17 cellular contexts compared by ENCODE assay signal in the genomic region with DNA sequence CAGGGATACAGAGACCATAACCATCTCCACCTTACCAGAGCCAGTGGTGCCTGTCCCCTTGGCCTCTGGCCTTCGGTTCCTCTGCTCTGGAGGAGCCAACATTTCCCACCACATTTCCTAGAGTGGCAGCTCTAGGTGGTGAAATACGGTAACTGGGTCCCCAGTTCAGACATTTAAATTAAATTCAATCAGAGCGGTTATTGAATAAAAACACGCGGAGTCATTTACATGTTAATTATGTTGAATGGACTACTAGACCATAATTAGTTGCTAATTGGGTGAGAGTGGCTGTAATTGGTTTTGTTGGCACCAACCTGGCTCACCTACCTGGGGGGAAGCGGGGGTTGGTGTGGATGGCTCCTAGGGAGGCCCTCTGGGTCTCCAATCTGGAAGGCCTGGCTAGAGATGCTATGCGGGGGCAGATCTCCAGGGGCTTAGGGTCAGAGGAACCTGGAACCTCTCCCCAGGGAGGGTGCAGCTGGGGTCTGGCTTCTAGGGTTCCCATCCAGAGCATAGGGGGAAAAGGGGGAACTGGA. TPM values are rescaled to one million over a fixed set of nuclear protein-coding genes. Genes with fewer than 3 reads are reported as not detected.
DNase-seq lines count a peak whose midpoint lies in the region; ATAC-seq and TF ChIP-seq lines count a peak whose summit lies in the region.
"Had no signal": no experiment of that assay in that cellular context is flagged by ENCODE, and none has a peak within 500 bp of the region (broad histone marks: within the 10 kb centered on the region; RNA-seq: fewer than 3 reads in every experiment).

No MANE protein-coding gene starts in this region.

- H3K4me1 ChIP-seq in Karpas-422 (ENCODE audit: low read length) (no peaks in the 10 kb centered on the region), esophagus muscularis mucosa (peaks cover 82 to 95% (median 89%) of the 10 kb centered on the region in 4 donors), psoas muscle (peaks cover 94% of the 10 kb centered on the region)

- peak overlapping the region in 1 of 2 donors; percentile 15 for H3K27ac Mint-ChIP-seq in activated naive CD4-positive, alpha-beta T cell treated with anti-CD3 and anti-CD28 coated beads, Interleukin-2, amount 50 U/mL, for 72 hours
- H3K27ac Mint-ChIP-seq: activated T-helper 1 cell treated with anti-CD3 and anti-CD28 coated beads, Interleukin-12 subunit alpha, Interleukin-12 subunit beta, Interleukin-2, Interleukin-4 antibody, amounts not matched to agents 30 ng/mL and 10 ng/mL and 1 ng/mL, durations not matched to agents 14 hours and 24 hours and 36 hours had no signal

- H3K4me3 ChIP-seq in AG04450 (ENCODE audit: low read depth, low read length) (no peak overlapping the region), Karpas-422 (ENCODE audit: low read length) (no peak overlapping the region), esophagus muscularis mucosa (no peak overlapping the region), psoas muscle (no peak overlapping the region)
- H3K4me3 ChIP-seq: ovary had no signal

- no peak for TF ChIP-seq EP300 in esophagus muscularis mucosa (IDR thresholded peaks at IDR 0.05)

- TF ChIP-seq POLR2A in esophagus muscularis mucosa (IDR thresholded peaks at IDR 0.05; ENCODE audit: low read depth) = no peak

- no peak for ATAC-seq in psoas muscle
- no peak for ATAC-seq in activated naive CD4-positive, alpha-beta T cell treated with anti-CD3 and anti-CD28 coated beads, Interleukin-2, amount 50 U/mL, for 72 hours
- ATAC-seq in HG03097 (IDR thresholded peaks at IDR 0.05; ENCODE audit: low FRiP score, unreplicated experiment) = no peak
- no peak for ATAC-seq in GM21367 (IDR thresholded peaks at IDR 0.05; ENCODE audit: unreplicated experiment)
- no peak for ATAC-seq in GM21528 (IDR thresholded peaks at IDR 0.05; ENCODE audit: low FRiP score, unreplicated experiment)
- ATAC-seq: left lobe of liver had no signal

- intact Hi-C loops in esophagus muscularis mucosa (cut with DNase I) (no loop called here), psoas muscle (cut with DNase I) (no loop called here)

- DNase-seq in AG04450 (ENCODE audit: low read depth, low spot score) (no peak), Karpas-422 (peak; percentile 47), esophagus muscularis mucosa (ENCODE audit: extremely low spot score) (no peak), psoas muscle (no peak)
- DNase-seq in activated naive CD4-positive, alpha-beta T cell treated with anti-CD3 and anti-CD28 coated beads, Interleukin-2, amount 50 U/mL, for 72 hours (ENCODE audit: low spot score in 2 of 2) = no peak
- DNase-seq: activated CD4-positive, alpha-beta T cell treated with anti-CD3 and anti-CD28 coated beads, Interleukin-2, amount 50 U/mL, for 1 hour; DND-41; NCI-H2227 treated with DMSO at 0.1 percent for 48 hours; ovary; stimulated activated CD8-positive, alpha-beta memory T cell treated with anti-CD3 and anti-CD28 coated beads, Interleukin-4, amount 100 ng/mL, for 48 hours had no signal

- no peaks in the 10 kb centered on the region for H4K20me1 ChIP-seq in Karpas-422 (ENCODE audit: insufficient read depth, low read depth, low read length)

- H3K9me3 ChIP-seq in AG04450 (ENCODE audit: control insufficient read depth, insufficient read depth, low read length) = no peaks in the 10 kb centered on the region
- no peaks in the 10 kb centered on the region for H3K9me3 ChIP-seq in Karpas-422 (ENCODE audit: low read length)
- H3K9me3 ChIP-seq in esophagus muscularis mucosa = no peaks in the 10 kb centered on the region
- H3K9me3 ChIP-seq in psoas muscle = no peaks in the 10 kb centered on the region
- H3K9me3 ChIP-seq: ovary had no signal

- CTCF ChIA-PET in AG04450 (lab: Charles Lee) = no interaction called here

- H3K36me3 ChIP-seq in Karpas-422 (ENCODE audit: insufficient read depth, low read length) (no peaks in the 10 kb centered on the region), esophagus muscularis mucosa (no peaks in the 10 kb centered on the region), psoas muscle (ENCODE audit: insufficient read depth in 1 of 2, low read depth in 1 of 2) (no peaks in the 10 kb centered on the region)
- H3K36me3 ChIP-seq: ovary had no signal

- H3K9me3 Mint-ChIP-seq in activated naive CD4-positive, alpha-beta T cell treated with anti-CD3 and anti-CD28 coated beads, Interleukin-2, amount 50 U/mL, for 72 hours = no peaks in the 10 kb centered on the region
- H3K9me3 Mint-ChIP-seq: activated T-helper 1 cell treated with anti-CD3 and anti-CD28 coated beads, Interleukin-12 subunit alpha, Interleukin-12 subunit beta, Interleukin-2, Interleukin-4 antibody, amounts not matched to agents 30 ng/mL and 10 ng/mL and 1 ng/mL, durations not matched to agents 14 hours and 24 hours and 36 hours had no signal

- H2AFZ ChIP-seq in Karpas-422 (ENCODE audit: low read length) = no peak overlapping the region

- WGBS in esophagus muscularis mucosa = 94% methylated on average over 7 of the region's 7 CpGs
- 88 to 89% (median 88%) methylated on average over 7 of the region's 7 CpGs for WGBS in psoas muscle, 3 donors

- H3K27me3 ChIP-seq in AG04450 (ENCODE audit: control insufficient read depth, insufficient read depth, low read length) = no peaks in the 10 kb centered on the region
- no peaks in the 10 kb centered on the region for H3K27me3 ChIP-seq in Karpas-422 (ENCODE audit: low read length)
- no peaks in the 10 kb centered on the region for H3K27me3 ChIP-seq in esophagus muscularis mucosa
- H3K27me3 ChIP-seq in psoas muscle (ENCODE audit: insufficient read depth in 3 of 3, low read length in 2 of 3) = no peaks in the 10 kb centered on the region
- H3K27me3 ChIP-seq: ovary had no signal

- H3K9ac ChIP-seq in Karpas-422 (ENCODE audit: low read length) = no peak overlapping the region

- TF ChIP-seq CTCF in AG04450 (IDR thresholded peaks at IDR 0.05; ENCODE audit: low read depth, low read length) (no peak), esophagus muscularis mucosa (IDR thresholded peaks at IDR 0.05) (no peak), psoas muscle (IDR thresholded peaks at IDR 0.05) (no peak)

- no peaks in the 10 kb centered on the region for H3K9me2 ChIP-seq in Karpas-422 (replicated peaks; ENCODE audit: insufficient read depth, low read length)

- POLR2A ChIA-PET in AG04450 (lab: Yijun Ruan, JAX) = no interaction called here

- no peaks in the 10 kb centered on the region for H3K36me3 Mint-ChIP-seq in activated naive CD4-positive, alpha-beta T cell treated with anti-CD3 and anti-CD28 coated beads, Interleukin-2, amount 50 U/mL, for 72 hours

- H3K27ac ChIP-seq in AG04450 (ENCODE audit: low read depth, low read length) (peak overlapping the region; percentile 31), Karpas-422 (ENCODE audit: low read length) (no peak overlapping the region), esophagus muscularis mucosa (replicated peaks in 1 of 4) (peak overlapping the region; percentile 22 to 87 (median 85)), psoas muscle (peak overlapping the region; percentile 58)

- H3K79me2 ChIP-seq in Karpas-422 (ENCODE audit: low read length) = no peaks in the 10 kb centered on the region

- H3K4me2 ChIP-seq in Karpas-422 (ENCODE audit: low read depth, low read length, poor library complexity, severe bottlenecking) = no peak overlapping the region

RNA-seq across cellular contexts. Expression of a gene that starts 12.7 kb away (rescaled TPM):
- polyA plus RNA-seq in AG04450 (2011; rRNA removed) (14.7 and 17.1 TPM in 2 replicates), psoas muscle (1 to 10 TPM; 4.7 to 7.6 (median 6.8) TPM)
- polyA minus RNA-seq in AG04450 (2011; rRNA and poly(A)+ RNA removed) = 21.5 and 27.8 TPM in 2 replicates
- not detected in 2 replicates for total RNA-seq in Karpas-422 (2014; rRNA removed; shearing (Covaris generic); ENCODE audit: low replicate concordance)
- total RNA-seq in esophagus muscularis mucosa (10 to 100 TPM; 11.9 to 46.5 (median 23.3) TPM), psoas muscle (10 to 100 TPM in 3 of 4 donors, 1 to 10 TPM in 1; 7.0 to 13.7 (median 12.3) TPM)
- total RNA-seq in activated naive CD4-positive, alpha-beta T cell treated with anti-CD3 and anti-CD28 coated beads, Interleukin-2, amount 50 U/mL, for 72 hours = under 1 TPM; 0.32 to 0.54 TPM

RNA-seq across cellular contexts. Expression of a gene that starts 23.6 kb away (rescaled TPM):
- polyA plus RNA-seq in AG04450 (2011; rRNA removed) (not detected in 2 replicates), psoas muscle (not detected)
- not detected in 2 replicates for polyA minus RNA-seq in AG04450 (2011; rRNA and poly(A)+ RNA removed)
- not detected in 2 replicates for total RNA-seq in Karpas-422 (2014; rRNA removed; shearing (Covaris generic); ENCODE audit: low replicate concordance)
- total RNA-seq in esophagus muscularis mucosa (not detected), psoas muscle (not detected)
- not detected for total RNA-seq in activated naive CD4-positive, alpha-beta T cell treated with anti-CD3 and anti-CD28 coated beads, Interleukin-2, amount 50 U/mL, for 72 hours
- total RNA-seq: activated T-helper 1 cell treated with anti-CD3 and anti-CD28 coated beads, Interleukin-12 subunit alpha, Interleukin-12 subunit beta, Interleukin-2, Interleukin-4 antibody, amounts not matched to agents 30 ng/mL and 10 ng/mL and 1 ng/mL, durations not matched to agents 14 hours and 24 hours and 36 hours; ovary; T-helper 2 cell treated with Interferon-gamma antibody and Interleukin-4, amounts not matched to agents 100 ng/mL and 5 ng/mL, for 36 hours had no signal
- polyA plus RNA-seq: BJ, ovary had no signal

RNA-seq across cellular contexts. Expression of a gene that starts 37.2 kb away (rescaled TPM):
- polyA plus RNA-seq in AG04450 (2011; rRNA removed) = 0.06 and 0.11 TPM in 2 replicates
- not detected in 2 replicates for polyA minus RNA-seq in AG04450 (2011; rRNA and poly(A)+ RNA removed)
- total RNA-seq in Karpas-422 (2014; rRNA removed; shearing (Covaris generic); ENCODE audit: low replicate concordance) = not detected in 2 replicates
- under 1 TPM in 2 of 4 donors, not detected in 2; 0.11 to 0.39 TPM for total RNA-seq in esophagus muscularis mucosa
- total RNA-seq in psoas muscle = 10 to 100 TPM in 1 of 4 donors, 1 to 10 TPM in 3; 1.7 to 12.7 (median 5.4) TPM
- polyA plus RNA-seq in psoas muscle = 1 to 10 TPM in 2 of 3 donors, under 1 TPM in 1; 0.12 to 4.5 (median 1.3) TPM
- total RNA-seq in activated naive CD4-positive, alpha-beta T cell treated with anti-CD3 and anti-CD28 coated beads, Interleukin-2, amount 50 U/mL, for 72 hours = not detected
- total RNA-seq: activated T-helper 1 cell treated with anti-CD3 and anti-CD28 coated beads, Interleukin-12 subunit alpha, Interleukin-12 subunit beta, Interleukin-2, Interleukin-4 antibody, amounts not matched to agents 30 ng/mL and 10 ng/mL and 1 ng/mL, durations not matched to agents 14 hours and 24 hours and 36 hours; T-helper 2 cell treated with Interferon-gamma antibody and Interleukin-4, amounts not matched to agents 100 ng/mL and 5 ng/mL, for 36 hours had no signal
